32 cellular contexts compared by ENCODE assay signal in the genomic region with DNA sequence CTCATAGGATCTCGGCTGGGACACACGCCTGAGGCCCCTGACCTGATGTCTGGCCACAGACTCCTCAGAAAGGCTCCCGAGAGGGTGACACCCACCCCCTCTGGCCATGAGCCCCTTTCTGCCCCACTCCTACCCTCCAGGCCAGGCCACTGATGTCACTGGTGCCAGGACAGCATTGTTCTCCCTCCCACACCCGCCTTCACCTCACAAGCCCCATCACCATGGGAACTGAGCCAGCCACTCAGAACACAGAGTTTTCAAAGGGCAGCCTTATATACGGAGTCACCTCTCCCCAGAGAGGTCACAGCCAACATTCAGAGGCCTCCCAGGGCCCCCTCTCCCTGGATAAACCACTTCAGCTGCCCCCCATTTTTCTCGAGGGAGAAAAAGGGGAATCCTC. TPM values are rescaled to one million over a fixed set of nuclear protein-coding genes. Genes with fewer than 3 reads are reported as not detected.
"Had no signal": no experiment of that assay in that cellular context is flagged by ENCODE, and none has a peak within 500 bp of the region (broad histone marks: within the 10 kb centered on the region; RNA-seq: fewer than 3 reads in every experiment).

Gene C16orf82, plus strand, starts transcription at position 273 of the 400 bp plus-strand sequence.

- H3K9me3 ChIP-seq: ovary, prostate gland, upper lobe of right lung had no signal

- H3K4me3 Mint-ChIP-seq: activated B cell treated with CpG ODN at 0.5 μM for 24 hours; activated CD8-positive, alpha-beta T cell treated with anti-CD3 and anti-CD28 coated beads for 36 hours; activated naive CD8-positive, alpha-beta T cell; central memory CD8-positive, alpha-beta T cell; naive thymus-derived CD8-positive, alpha-beta T cell; stimulated activated memory B cell treated with anti-CD40 and anti-IgM and Interleukin-4, amounts not matched to agents 10 μg/mL and 1 μg/mL and 100 μg/mL, for 72 hours; T-cell; T-helper 2 cell treated with Interferon-gamma antibody and Interleukin-4, amounts not matched to agents 5 μg/mL and 100 μg/mL, for 36 hours had no signal

- H3K4me1 Mint-ChIP-seq: activated B cell treated with CpG ODN at 0.5 μM for 24 hours; central memory CD8-positive, alpha-beta T cell; naive thymus-derived CD8-positive, alpha-beta T cell; stimulated activated memory B cell treated with anti-CD40 and anti-IgM and Interleukin-4, amounts not matched to agents 10 μg/mL and 1 μg/mL and 100 μg/mL, for 72 hours; T-cell had no signal

- H3K27ac Mint-ChIP-seq: activated B cell treated with CpG ODN at 0.5 μM for 24 hours; activated CD8-positive, alpha-beta T cell treated with anti-CD3 and anti-CD28 coated beads for 36 hours; activated naive CD8-positive, alpha-beta T cell; stimulated activated memory B cell treated with anti-CD40 and anti-IgM and Interleukin-4, amounts not matched to agents 10 μg/mL and 1 μg/mL and 100 μg/mL, for 72 hours; T-cell; T-helper 2 cell treated with Interferon-gamma antibody and Interleukin-4, amounts not matched to agents 5 μg/mL and 100 μg/mL, for 36 hours had no signal

- H3K27ac ChIP-seq: gastroesophageal sphincter, hepatocyte, ovary, prostate gland, sigmoid colon, stomach, tibial artery, upper lobe of right lung had no signal

- H3K36me3 Mint-ChIP-seq: activated naive CD8-positive, alpha-beta T cell; naive thymus-derived CD8-positive, alpha-beta T cell; stimulated activated memory B cell treated with anti-CD40 and anti-IgM and Interleukin-4, amounts not matched to agents 10 μg/mL and 1 μg/mL and 100 μg/mL, for 72 hours; T-cell had no signal

- H3K27me3 ChIP-seq: ovary had no signal

- H3K4me3 ChIP-seq: gastroesophageal sphincter, hepatocyte, ovary, prostate gland, sigmoid colon, stomach, tibial artery, upper lobe of right lung had no signal

- DNase-seq: activated B cell treated with CpG ODN at 0.5 μM for 24 hours; activated CD4-positive, alpha-beta T cell treated with anti-CD3 and anti-CD28 coated beads, Interleukin-2, amount 50 U/mL, for 1 hour; activated CD8-positive, alpha-beta T cell treated with anti-CD3 and anti-CD28 coated beads for 36 hours; activated naive CD4-positive, alpha-beta T cell treated with Interleukin-2 at 50 U/mL for 16 hours; activated T-cell treated with anti-CD3 and anti-CD28 coated beads, Interleukin-2, amount 50 U/mL, for 48 hours; anterior cingulate cortex; dermis blood vessel endothelial cell; effector memory CD4-positive, alpha-beta T cell; erythroblast; naive thymus-derived CD8-positive, alpha-beta T cell; ovary; sigmoid colon; small intestine; stimulated activated CD4-positive, alpha-beta T cell treated with anti-CD3 and anti-CD28 coated beads, Interleukin-1b, Interleukin-23, amount 100 ng/mL, for 48 hours; stimulated activated CD4-positive, alpha-beta T cell treated with anti-CD3 and anti-CD28 coated beads, Interleukin-4, amount 100 ng/mL, for 4 hours; stimulated activated CD8-positive, alpha-beta memory T cell treated with anti-CD3 and anti-CD28 coated beads, Interleukin-4, amount 100 ng/mL, for 48 hours; stomach; T-cell; tibial artery; upper lobe of right lung had no signal

- H3K9me3 Mint-ChIP-seq: activated CD8-positive, alpha-beta T cell treated with anti-CD3 and anti-CD28 coated beads for 36 hours; central memory CD8-positive, alpha-beta T cell; stimulated activated memory B cell treated with anti-CD40 and anti-IgM and Interleukin-4, amounts not matched to agents 10 μg/mL and 1 μg/mL and 100 μg/mL, for 72 hours; T-cell; T-helper 2 cell treated with Interferon-gamma antibody and Interleukin-4, amounts not matched to agents 5 μg/mL and 100 μg/mL, for 36 hours had no signal

- H3K36me3 ChIP-seq: gastroesophageal sphincter, ovary, prostate gland, sigmoid colon, stomach, tibial artery, upper lobe of right lung had no signal

- H3K4me1 ChIP-seq: gastroesophageal sphincter, prostate gland, sigmoid colon, tibial artery, upper lobe of right lung had no signal

RNA-seq across cellular contexts. Expression of gene C16orf82, which starts in this region (rescaled TPM):
- total RNA-seq: activated B cell treated with CpG ODN at 0.5 μM for 24 hours; activated CD8-positive, alpha-beta T cell treated with anti-CD3 and anti-CD28 coated beads for 36 hours; bronchial epithelial cell; dermis blood vessel endothelial cell; fibroblast of lung; fibroblast of villous mesenchyme; gastroesophageal sphincter; hepatocyte; liver; naive thymus-derived CD8-positive, alpha-beta T cell; sigmoid colon; stomach; T-cell; upper lobe of right lung had no signal
- polyA plus RNA-seq: adipose tissue; fibroblast of lung; hepatocyte; liver; naive thymus-derived CD8-positive, alpha-beta T cell; ovary; sigmoid colon; small intestine; stomach had no signal
